ENCODE assay signal across 21 cellular contexts in the genomic region with DNA sequence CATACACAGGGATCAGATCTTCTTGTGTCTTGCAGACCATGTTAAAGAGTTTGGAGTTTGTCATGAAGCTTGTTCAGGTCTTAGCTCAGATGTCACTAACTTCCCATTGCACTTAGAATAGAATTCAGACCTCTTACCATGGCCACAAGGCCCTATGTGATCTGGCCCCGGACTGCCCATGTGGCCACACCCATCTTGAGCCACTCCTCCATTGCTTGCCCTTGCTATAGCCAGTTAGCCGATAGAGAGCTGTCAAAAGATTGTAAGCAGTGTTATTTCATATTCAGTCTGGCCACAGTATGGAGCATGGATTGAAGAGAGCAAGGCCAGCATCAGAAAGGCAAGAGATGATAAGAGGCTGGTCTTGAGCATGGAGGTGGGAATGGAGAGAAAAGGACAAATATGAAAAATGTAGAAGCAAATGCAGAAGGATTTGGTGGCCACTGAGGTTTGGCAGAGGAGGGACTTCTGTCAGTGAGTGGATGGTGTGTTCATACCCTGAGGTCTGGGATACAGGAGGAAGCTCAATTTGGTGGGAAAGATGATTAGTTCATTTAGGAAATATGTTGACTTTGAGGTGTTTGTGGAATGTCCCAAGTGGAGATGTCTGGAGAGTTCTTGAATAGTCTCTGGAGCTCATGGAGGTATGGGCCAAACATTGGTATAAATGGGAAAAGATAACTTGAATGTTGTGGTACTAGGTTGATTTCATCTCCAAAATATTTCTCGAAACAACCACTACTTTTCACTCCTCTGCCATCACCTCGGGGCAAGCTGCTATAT. TPM values are rescaled to one million over a fixed set of nuclear protein-coding genes. Genes with fewer than 3 reads are reported as not detected.
DNase-seq lines count a peak whose midpoint lies in the region; ATAC-seq, FAIRE-seq and TF ChIP-seq lines count a peak whose summit lies in the region.
"Had no signal": no experiment of that assay in that cellular context is flagged by ENCODE, and none has a peak within 500 bp of the region (broad histone marks: within the 10 kb centered on the region; RNA-seq: fewer than 3 reads in every experiment).

No MANE protein-coding gene starts in this region.

- in situ Hi-C loops in GM13977 (cut with MboI; ENCODE audit: low pct_unique_long_range_greater_than_20kb, low sequenced_read_pairs, unreplicated experiment) = no loop called here

- no peaks in the 10 kb centered on the region for H3K27me3 Mint-ChIP-seq in Calu3 (ENCODE audit: unreplicated experiment)
- H3K27me3 Mint-ChIP-seq in activated T-helper 17 cell treated with anti-CD3 and anti-CD28 coated beads, Interleukin-2, amount 50 U/mL, for 72 hours = no peaks in the 10 kb centered on the region

- H3K4me1 Mint-ChIP-seq in Calu3 (ENCODE audit: low read depth, unreplicated experiment) = peaks cover 29% of the 10 kb centered on the region
- peaks cover 55% of the 10 kb centered on the region for H3K4me1 Mint-ChIP-seq in activated T-helper 17 cell treated with anti-CD3 and anti-CD28 coated beads, Interleukin-2, amount 50 U/mL, for 72 hours
- H3K4me1 Mint-ChIP-seq: nephron had no signal

- H3K27ac ChIP-seq in keratinocyte (ENCODE audit: control insufficient read depth, insufficient read depth, low read length) (peak overlapping the region; percentile 85), body of pancreas (no peak overlapping the region)

- H3K36me3 Mint-ChIP-seq in Calu3 (ENCODE audit: insufficient read depth, unreplicated experiment) = peaks cover 42% of the 10 kb centered on the region
- H3K36me3 Mint-ChIP-seq in activated T-helper 17 cell treated with anti-CD3 and anti-CD28 coated beads, Interleukin-2, amount 50 U/mL, for 72 hours (ENCODE audit: low read depth) = peaks cover 92% of the 10 kb centered on the region

- TF ChIP-seq CTCF in AG10803 (conservative IDR thresholded peaks at IDR 0.05; ENCODE audit: low read length) = no peak
- no peak for TF ChIP-seq CTCF in Calu3 (IDR thresholded peaks at IDR 0.05; ENCODE audit: unreplicated experiment)
- no peak for TF ChIP-seq CTCF in keratinocyte (optimal IDR thresholded peaks at IDR 0.05 in 1 of 3, IDR thresholded peaks at IDR 0.05 in 1 of 3, conservative IDR thresholded peaks at IDR 0.05 in 1 of 3; ENCODE audit: extremely low read depth in 1 of 3, insufficient read depth in 2 of 3, low read length in 3 of 3)
- TF ChIP-seq CTCF in GM13977 (IDR thresholded peaks at IDR 0.05; ENCODE audit: extremely low read depth, insufficient read depth, missing control alignments) = no peak
- no peak for TF ChIP-seq CTCF in body of pancreas (IDR thresholded peaks at IDR 0.05)

- CTCF ChIA-PET in Calu3 (lab: Charles Lee) = no interaction called here

- H3K4me2 ChIP-seq in keratinocyte (ENCODE audit: control insufficient read depth, extremely low read depth, insufficient read depth, low read depth, low read length) = peak overlapping the region; percentile 56

- H3K36me3 ChIP-seq in keratinocyte (ENCODE audit: control insufficient read depth in 2 of 2, extremely low read depth in 1 of 2, insufficient read depth in 2 of 2, low read length in 2 of 2) (peaks cover 3 to 15% of the 10 kb centered on the region in 2 experiments), body of pancreas (replicated peaks in 1 of 2; ENCODE audit: insufficient read depth in 1 of 2, low read depth in 2 of 2) (no peaks in the 10 kb centered on the region)

- no peak for TF ChIP-seq POLR2A in body of pancreas (IDR thresholded peaks at IDR 0.05)

- H3K27me3 ChIP-seq in keratinocyte (ENCODE audit: control insufficient read depth, extremely low read depth, insufficient read depth, low read length) (no peaks in the 10 kb centered on the region), body of pancreas (no peaks in the 10 kb centered on the region)

- intact Hi-C loops in Calu3 (cut with micrococcal nuclease; ENCODE audit: unreplicated experiment) = no loop called here
- intact Hi-C loops in body of pancreas (cut with DNase I) = loop anchor here (10.0 kb wide), 1 partner anchor 48 kb away; the partner anchor contains the start of gene TET3

- peaks cover 3% of the 10 kb centered on the region for H3K9me1 ChIP-seq in keratinocyte (ENCODE audit: control insufficient read depth, extremely low read depth, insufficient read depth, low read length)

- H3K9me3 ChIP-seq in keratinocyte (ENCODE audit: control insufficient read depth, low read depth, low read length) = no peaks in the 10 kb centered on the region
- no peaks in the 10 kb centered on the region for H3K9me3 ChIP-seq in body of pancreas

- no peak overlapping the region for H3K9ac ChIP-seq in keratinocyte (ENCODE audit: control insufficient read depth, extremely low read depth, insufficient read depth, low read length)

- H3K4me3 ChIP-seq in AG10803 (ENCODE audit: low read length) (no peak overlapping the region), keratinocyte (ENCODE audit: control insufficient read depth in 2 of 3, extremely low read depth in 1 of 3, insufficient read depth in 2 of 3, low read depth in 1 of 3, low read length in 3 of 3) (no peak overlapping the region), body of pancreas (no peak overlapping the region)

- BruUV-seq in Calu3 (replicated peaks; lab: Mats Ljungman, UMichigan) = no TSS peak

- 68 to 75% methylated on average over 4 of the region's 4 CpGs for WGBS in body of pancreas, 2 donors

- H3K27ac Mint-ChIP-seq in Calu3 (ENCODE audit: unreplicated experiment) = peak overlapping the region; percentile 9
- peak overlapping the region; percentile 3 for H3K27ac Mint-ChIP-seq in activated T-helper 17 cell treated with anti-CD3 and anti-CD28 coated beads, Interleukin-2, amount 50 U/mL, for 72 hours
- H3K27ac Mint-ChIP-seq: nephron had no signal

- peak; percentile 17 for FAIRE-seq in keratinocyte (lab: Jason Lieb, UNC)
- FAIRE-seq: bronchial epithelial cell, GM18507 had no signal

- peaks cover under 1% of the 10 kb centered on the region for H4K20me1 ChIP-seq in keratinocyte (ENCODE audit: control insufficient read depth, extremely low read depth, insufficient read depth, low read length)

- dilution Hi-C loops in keratinocyte (cut with MboI; ENCODE audit: extremely low pct_ligation_motif_present, low sequenced_read_pairs) = no loop called here

- peak; percentile 30 for DNase-seq in AG10803 (ENCODE audit: low read depth)
- no peak for DNase-seq in Calu3
- DNase-seq in keratinocyte (ENCODE audit: low read depth, low spot score) = no peak
- no peak for DNase-seq in GM13977 (ENCODE audit: low spot score)
- no peak for DNase-seq in pons (ENCODE audit: low spot score)
- no peak for DNase-seq in body of pancreas
- DNase-seq: hippocampal formation; NCI-H524; posterior cingulate gyrus; RPMI8226; stimulated activated CD4-positive, alpha-beta T cell treated with anti-CD3 and anti-CD28 coated beads, Interleukin-1b, Interleukin-23, amount 100 ng/mL, for 48 hours; stimulated activated naive CD4-positive, alpha-beta T cell treated with Interleukin-2 at 50 U/mL for 16 hours had no signal

- H3K4me1 ChIP-seq in keratinocyte (ENCODE audit: control insufficient read depth, extremely low read depth, insufficient read depth, low read length) = peaks cover 76% of the 10 kb centered on the region
- peaks cover 14% of the 10 kb centered on the region for H3K4me1 ChIP-seq in body of pancreas

- no peak overlapping the region for H3K4me3 Mint-ChIP-seq in Calu3 (ENCODE audit: low read depth, unreplicated experiment)
- H3K4me3 Mint-ChIP-seq in activated T-helper 17 cell treated with anti-CD3 and anti-CD28 coated beads, Interleukin-2, amount 50 U/mL, for 72 hours = peak overlapping the region; percentile 69
- H3K4me3 Mint-ChIP-seq: nephron had no signal

- H3K79me2 ChIP-seq in keratinocyte (ENCODE audit: control insufficient read depth, insufficient read depth, low read length) = peaks cover 60% of the 10 kb centered on the region

- no peak for ATAC-seq in activated T-helper 17 cell treated with anti-CD3 and anti-CD28 coated beads, Interleukin-2, amount 50 U/mL, for 72 hours (replicated peaks)
- ATAC-seq in HG03025 (IDR thresholded peaks at IDR 0.05; ENCODE audit: low FRiP score, unreplicated experiment) = no peak
- no peak for ATAC-seq in body of pancreas
- ATAC-seq: HCT116 had no signal

- no peak overlapping the region for H2AFZ ChIP-seq in keratinocyte (ENCODE audit: control insufficient read depth, low read length)

- H3K9me3 Mint-ChIP-seq in Calu3 (ENCODE audit: low read depth, unreplicated experiment) = no peaks in the 10 kb centered on the region
- no peaks in the 10 kb centered on the region for H3K9me3 Mint-ChIP-seq in activated T-helper 17 cell treated with anti-CD3 and anti-CD28 coated beads, Interleukin-2, amount 50 U/mL, for 72 hours
- H3K9me3 Mint-ChIP-seq: nephron had no signal

RNA-seq across cellular contexts. Expression of gene DGUOK, which starts 10.6 kb away (rescaled TPM):
- total RNA-seq in Calu3 (2022) (78.6 and 82.8 TPM in 2 replicates), body of pancreas (10 to 100 TPM; 13.2 to 16.1 TPM)
- 10 to 100 TPM; 66.7 to 87.8 TPM for total RNA-seq in activated T-helper 17 cell treated with anti-CD3 and anti-CD28 coated beads, Interleukin-2, amount 50 U/mL, for 72 hours
- 76.4 to 106 TPM (median 102 TPM) in 3 replicates for polyA plus RNA-seq in keratinocyte
- 12.3 TPM for polyA plus RNA-seq in keratinocyte (2011; ENCODE audit: low read depth)
- polyA plus RNA-seq in keratinocyte (2011; cell fraction: cytosol; rRNA removed) = 98.1 and 132 TPM in 2 replicates
- polyA plus RNA-seq in keratinocyte (2011; cell fraction: nucleus; rRNA removed) = 50.9 and 59.2 TPM in 2 replicates
- 75.0 and 100 TPM in 2 replicates for polyA plus RNA-seq in keratinocyte (2012; ENCODE audit: low replicate concordance)
- 37.6 to 46.3 TPM (median 38.1 TPM) in 3 replicates for polyA minus RNA-seq in keratinocyte
- 36.4 TPM for polyA minus RNA-seq in keratinocyte (2011; cell fraction: cytosol; rRNA and poly(A)+ RNA removed)
- 18.3 and 21.2 TPM in 2 replicates for polyA minus RNA-seq in keratinocyte (2011; cell fraction: nucleus; rRNA and poly(A)+ RNA removed)

RNA-seq across cellular contexts. Expression of gene ACTG2, which starts 44.5 kb away (rescaled TPM):
- not detected in 2 replicates for total RNA-seq in Calu3 (2022)
- not detected for total RNA-seq in activated T-helper 17 cell treated with anti-CD3 and anti-CD28 coated beads, Interleukin-2, amount 50 U/mL, for 72 hours
- polyA plus RNA-seq in keratinocyte = 0.12 to 0.18 TPM in 2 of 3 replicates, not detected in the other
- polyA plus RNA-seq in keratinocyte (2011; ENCODE audit: low read depth) = not detected
- 0.26 and 0.69 TPM in 2 replicates for polyA plus RNA-seq in keratinocyte (2011; cell fraction: cytosol; rRNA removed)
- polyA plus RNA-seq in keratinocyte (2011; cell fraction: nucleus; rRNA removed) = 0.47 and 0.93 TPM in 2 replicates
- polyA plus RNA-seq in keratinocyte (2012; ENCODE audit: low replicate concordance) = not detected in 2 replicates
- 0.30 TPM in 1 of 3 replicates, not detected in the others for polyA minus RNA-seq in keratinocyte
- not detected for polyA minus RNA-seq in keratinocyte (2011; cell fraction: cytosol; rRNA and poly(A)+ RNA removed)
- not detected in 2 replicates for polyA minus RNA-seq in keratinocyte (2011; cell fraction: nucleus; rRNA and poly(A)+ RNA removed)
- total RNA-seq in body of pancreas = 1 to 10 TPM in 1 of 2 donors, under 1 TPM in 1; 0.52 to 1.3 TPM
- total RNA-seq: bronchial epithelial cell, dermis microvascular lymphatic vessel endothelial cell, epithelial cell of proximal tubule, lung microvascular endothelial cell had no signal

RNA-seq across cellular contexts. Expression of gene TET3, which starts 47.4 kb away (rescaled TPM):
- total RNA-seq in Calu3 (2022) (23.3 and 24.4 TPM in 2 replicates), body of pancreas (1 to 10 TPM; 6.7 to 7.3 TPM)
- total RNA-seq in activated T-helper 17 cell treated with anti-CD3 and anti-CD28 coated beads, Interleukin-2, amount 50 U/mL, for 72 hours = 10 to 100 TPM; 15.1 to 42.6 TPM
- polyA plus RNA-seq in keratinocyte = 1.8 to 3.2 TPM (median 2.9 TPM) in 3 replicates
- polyA plus RNA-seq in keratinocyte (2011; ENCODE audit: low read depth) = 2.4 TPM
- polyA plus RNA-seq in keratinocyte (2011; cell fraction: cytosol; rRNA removed) = 1.1 and 1.5 TPM in 2 replicates
- 8.3 and 9.1 TPM in 2 replicates for polyA plus RNA-seq in keratinocyte (2011; cell fraction: nucleus; rRNA removed)
- 4.1 and 5.9 TPM in 2 replicates for polyA plus RNA-seq in keratinocyte (2012; ENCODE audit: low replicate concordance)
- polyA minus RNA-seq in keratinocyte = 3.2 to 15.1 TPM (median 5.7 TPM) in 3 replicates
- polyA minus RNA-seq in keratinocyte (2011; cell fraction: cytosol; rRNA and poly(A)+ RNA removed) = 2.5 TPM
- polyA minus RNA-seq in keratinocyte (2011; cell fraction: nucleus; rRNA and poly(A)+ RNA removed) = 8.2 and 13.5 TPM in 2 replicates
